In the genomic region with DNA sequence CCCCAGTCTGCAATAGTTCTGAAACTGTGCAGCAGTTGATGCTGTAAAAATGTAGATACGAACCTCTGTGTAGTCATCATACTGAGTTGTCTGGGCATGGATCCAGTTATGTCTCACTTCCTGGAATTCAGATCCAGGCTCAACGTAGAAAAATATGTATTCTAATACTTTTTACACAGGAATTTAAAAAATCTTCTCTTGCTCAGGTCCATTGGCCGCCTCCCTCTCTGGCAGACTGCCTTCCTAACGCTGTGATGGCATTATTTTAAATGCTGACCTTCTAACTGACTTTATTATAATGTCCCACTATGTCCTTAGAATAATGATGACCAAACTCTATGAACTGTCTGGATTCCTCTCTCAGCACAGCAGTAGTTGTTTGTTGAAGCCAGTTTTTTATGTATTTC, we compare ENCODE assay signal across 9 cellular contexts.
DNase-seq lines count a peak whose midpoint lies in the region; ATAC-seq, FAIRE-seq and TF ChIP-seq lines count a peak whose summit lies in the region.
"Had no signal": no experiment of that assay in that cellular context is flagged by ENCODE, and none has a peak within 500 bp of the region (broad histone marks: within the 10 kb centered on the region; RNA-seq: fewer than 3 reads in every experiment).

No MANE protein-coding gene starts in this region.

- peaks cover 37 to 46% of the 10 kb centered on the region in 2 experiments for H3K36me3 ChIP-seq in endothelial cell of umbilical vein (ENCODE audit: control insufficient read depth in 2 of 2, extremely low read depth in 1 of 2, insufficient read depth in 2 of 2, low read length in 2 of 2)
- peaks cover 24 to 51% of the 10 kb centered on the region in 2 donors for H3K36me3 ChIP-seq in muscle layer of duodenum (ENCODE audit: control insufficient read depth in 1 of 2, insufficient read depth in 2 of 2, low read length in 2 of 2)

- H3K4me2 ChIP-seq in endothelial cell of umbilical vein (ENCODE audit: insufficient read depth, low read length): peak overlapping the region; percentile 40

- FAIRE-seq in endothelial cell of umbilical vein (lab: Jason Lieb, UNC): peak; percentile 79

- H3K27ac ChIP-seq in endothelial cell of umbilical vein (ENCODE audit: insufficient read depth, low read depth, low read length): peak overlapping the region; percentile 82
- peak overlapping the region; percentile 5 for H3K27ac ChIP-seq in muscle layer of duodenum (ENCODE audit: low read length)

- no peaks in the 10 kb centered on the region for H3K9me1 ChIP-seq in endothelial cell of umbilical vein (replicated peaks; ENCODE audit: control insufficient read depth, extremely low read depth, insufficient read depth, low read length)

- H3K9me3 ChIP-seq in endothelial cell of umbilical vein (replicated peaks; ENCODE audit: control insufficient read depth, insufficient read depth, low read length) (no peaks in the 10 kb centered on the region), muscle layer of duodenum (ENCODE audit: control insufficient read depth in 1 of 2, low read length in 2 of 2) (peaks cover 8 to 10% of the 10 kb centered on the region in 2 donors)

- BruUV-seq in endothelial cell of umbilical vein (replicated peaks; lab: Mats Ljungman, UMichigan): no TSS peak

- TF ChIP-seq POLR2A in endothelial cell of umbilical vein (IDR thresholded peaks at IDR 0.05; ENCODE audit: low read depth, low read length): no peak

- dilution Hi-C loops in endothelial cell of umbilical vein (cut with MboI; ENCODE audit: extremely low pct_ligation_motif_present, low sequenced_read_pairs): no loop called here

- ATAC-seq in HG03457 (IDR thresholded peaks at IDR 0.05; ENCODE audit: unreplicated experiment): no peak
- ATAC-seq: CD8-positive, alpha-beta T cell had no signal

- POLR2A ChIA-PET in endothelial cell of umbilical vein (lab: Charles Lee): no interaction called here

- H3K4me3 ChIP-seq in AG09309 (ENCODE audit: control insufficient read depth, low read depth, low read length): no peak overlapping the region
- no peak overlapping the region for H3K4me3 ChIP-seq in endothelial cell of umbilical vein (replicated peaks in 1 of 3; ENCODE audit: insufficient read depth in 1 of 3, low read depth in 1 of 3, low read length in 3 of 3)
- no peak overlapping the region for H3K4me3 ChIP-seq in muscle layer of duodenum (ENCODE audit: low read depth in 1 of 2, low read length in 2 of 2)

- no peak overlapping the region for H2AFZ ChIP-seq in endothelial cell of umbilical vein (ENCODE audit: low read depth, low read length)

- H3K4me1 ChIP-seq in endothelial cell of umbilical vein (ENCODE audit: control insufficient read depth, extremely low read depth, insufficient read depth, low read length) (peaks cover 73% of the 10 kb centered on the region), muscle layer of duodenum (ENCODE audit: control insufficient read depth in 1 of 2, insufficient read depth in 2 of 2, low read length in 2 of 2) (no peaks in the 10 kb centered on the region)

- no peaks in the 10 kb centered on the region for H4K20me1 ChIP-seq in endothelial cell of umbilical vein (replicated peaks; ENCODE audit: control insufficient read depth, extremely low read depth, insufficient read depth, low read length)

- H3K9ac ChIP-seq in endothelial cell of umbilical vein (replicated peaks; ENCODE audit: extremely low read depth, insufficient read depth, low read length): peak overlapping the region; percentile 54

- DNase-seq in AG09309 (ENCODE audit: low read depth) (peak; percentile 89), NCI-H226 (peak; percentile 88), endothelial cell of umbilical vein (ENCODE audit: low read depth, low spot score) (peak; percentile 96), NCI-H1048 (lab: John Stamatoyannopoulos, UW) (no peak)
- DNase-seq in activated effector memory CD4-positive, alpha-beta T cell treated with Interleukin-2 at 50 U/mL for 16 hours: no peak
- no peak for DNase-seq in central memory CD4-positive, alpha-beta T cell
- DNase-seq: CD8-positive, alpha-beta T cell had no signal

- TF ChIP-seq CTCF in AG09309 (IDR thresholded peaks at IDR 0.05; ENCODE audit: control insufficient read depth, insufficient read depth, low read depth, low read length, missing control alignments) (no peak), endothelial cell of umbilical vein (IDR thresholded peaks at IDR 0.05; ENCODE audit: extremely low read depth in 1 of 2, insufficient read depth in 1 of 2, low read depth in 1 of 2, low read length in 2 of 2) (no peak)

- H3K27me3 ChIP-seq in endothelial cell of umbilical vein (ENCODE audit: control insufficient read depth in 2 of 2, insufficient read depth in 2 of 2, low read length in 2 of 2): no peaks in the 10 kb centered on the region
- H3K27me3 ChIP-seq in muscle layer of duodenum (ENCODE audit: low read depth, low read length): no peaks in the 10 kb centered on the region

- H3K79me2 ChIP-seq in endothelial cell of umbilical vein (ENCODE audit: control insufficient read depth, insufficient read depth, low read length): peaks cover 64% of the 10 kb centered on the region

- CTCF ChIA-PET in endothelial cell of umbilical vein (lab: Charles Lee): no interaction called here

- intact Hi-C loops in endothelial cell of umbilical vein (cut with micrococcal nuclease): loop anchor here (1.0 kb wide), 4 partner anchors 8 to 106 kb away; no protein-coding TSS in a partner anchor

TF ChIP-seq in endothelial cell of umbilical vein, 7 proteins besides CTCF, POLR2A, EP300 and RAD21:
- TF ChIP-seq FOS (IDR thresholded peaks at IDR 0.05; ENCODE audit: borderline replicate concordance, insufficient read depth, low read length) (peak; percentile 83), EZH2 (IDR thresholded peaks at IDR 0.05; ENCODE audit: borderline replicate concordance, low read depth, low read length, severe bottlenecking) (no peak), POLR2AphosphoS5 (IDR thresholded peaks at IDR 0.05; ENCODE audit: insufficient read depth, low read depth, low read length) (no peak), GATA2 (IDR thresholded peaks at IDR 0.05; ENCODE audit: insufficient read depth, insufficient read length, low read depth, low read length) (no peak), MYC (IDR thresholded peaks at IDR 0.05; ENCODE audit: low read depth, low read length) (no peak), JUN (IDR thresholded peaks at IDR 0.05; ENCODE audit: borderline replicate concordance, insufficient read depth, insufficient read length, low read depth) (peak; percentile 85)
- TF ChIP-seq, protein P1, sequence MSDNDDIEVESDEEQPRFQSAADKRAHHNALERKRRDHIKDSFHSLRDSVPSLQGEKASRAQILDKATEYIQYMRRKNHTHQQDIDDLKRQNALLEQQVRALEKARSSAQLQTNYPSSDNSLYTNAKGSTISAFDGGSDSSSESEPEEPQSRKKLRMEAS (IDR thresholded peaks at IDR 0.05; ENCODE audit: insufficient read depth, insufficient read length): no peak

Comparison
In these comparisons a context has a peak if more than half of its experiments do, and no peak if none do; other contexts are left out.
1. DNase-seq: peak in AG09309 (single experiment), NCI-H226 (single experiment) and endothelial cell of umbilical vein (single experiment); none in NCI-H1048 (single experiment), activated effector memory CD4-positive, alpha-beta T cell treated with Interleukin-2 at 50 U/mL for 16 hours (single experiment) and central memory CD4-positive, alpha-beta T cell (single experiment).